Comparison of ENCODE assay signal across 14 cellular contexts in genomic region chr7:112970771-112971170, GRCh38.
A peak's percentile ranks its signal among the peaks of the same experiment; 100 is the strongest.
DNase-seq lines count a peak whose midpoint lies in the region; ATAC-seq and TF ChIP-seq lines count a peak whose summit lies in the region.
"Had no signal": no experiment of that assay in that cellular context is flagged by ENCODE, and none has a peak within 500 bp of the region (broad histone marks: within the 10 kb centered on the region; RNA-seq: fewer than 3 reads in every experiment).

No MANE protein-coding gene starts in this region.

- peaks cover 2% of the 10 kb centered on the region for H3K9me3 Mint-ChIP-seq in chondrocyte (ENCODE audit: low read depth)
- H3K9me3 Mint-ChIP-seq: CD8-positive, alpha-beta T cell had no signal

- no peak overlapping the region for H3K4me3 ChIP-seq in GM12865 (ENCODE audit: low read depth, low read length)
- H3K4me3 ChIP-seq: Peyer's patch had no signal

- H3K4me1 Mint-ChIP-seq in chondrocyte (ENCODE audit: low read depth) = no peaks in the 10 kb centered on the region

- peak; percentile 22 for TF ChIP-seq CTCF in GM12865 (IDR thresholded peaks at IDR 0.05; ENCODE audit: insufficient read depth, low read depth, low read length, missing control alignments)
- TF ChIP-seq CTCF in chondrocyte (IDR thresholded peaks at IDR 0.05) = peak; percentile 19

- DNase-seq in GM12865 (ENCODE audit: low read depth) (peak; percentile 9), chondrocyte (ENCODE audit: low spot score) (no peak), SHP77 treated with DMSO at 0.1 percent for 48 hours (lab: John Stamatoyannopoulos, UW) (no peak), KG1 (lab: John Stamatoyannopoulos, UW) (no peak)
- no peak for DNase-seq in stimulated activated CD4-positive, alpha-beta T cell treated with anti-CD3 and anti-CD28 coated beads, Interleukin-4, amount 100 ng/mL, for 24 hours
- DNase-seq in activated effector memory CD4-positive, alpha-beta T cell treated with anti-CD3 and anti-CD28 coated beads, Interleukin-2, amount 50 U/mL, for 16 hours = no peak
- DNase-seq: activated gamma-delta T cell treated with Interleukin-2 at 50 U/mL for 16 hours; CD8-positive, alpha-beta T cell; head of caudate nucleus; midbrain; Peyer's patch had no signal

- H3K36me3 Mint-ChIP-seq in chondrocyte (ENCODE audit: low read depth) = peaks cover 2% of the 10 kb centered on the region
- H3K36me3 Mint-ChIP-seq: CD8-positive, alpha-beta T cell; WTC11 had no signal

- H3K4me3 Mint-ChIP-seq in chondrocyte (ENCODE audit: unreplicated experiment) = no peak overlapping the region
- H3K4me3 Mint-ChIP-seq: CD8-positive, alpha-beta T cell; WTC11 had no signal

- ATAC-seq in GM21381 (IDR thresholded peaks at IDR 0.05; ENCODE audit: unreplicated experiment) (peak; percentile 57), HG03378 (IDR thresholded peaks at IDR 0.05; ENCODE audit: unreplicated experiment) (peak; percentile 71)
- ATAC-seq: CD8-positive, alpha-beta T cell; WTC11 had no signal

- no peak overlapping the region for H3K27ac Mint-ChIP-seq in chondrocyte (ENCODE audit: unreplicated experiment)
- H3K27ac Mint-ChIP-seq: CD8-positive, alpha-beta T cell; WTC11 had no signal

- peaks cover 31% of the 10 kb centered on the region for H3K27me3 Mint-ChIP-seq in chondrocyte (ENCODE audit: low read depth)
